Comparison of ENCODE assay signal across 1 cellular context in genomic region chr14:102922490-102923200, GRCh38.
A peak's percentile ranks its signal among the peaks of the same experiment; 100 is the strongest.
TF ChIP-seq lines count a peak whose summit lies in the region.

Gene AMN (plus strand): TSS chr14:102922663. CDS start chr14:102922689, 26 bp downstream.

TF ChIP-seq in HepG2, 621 proteins besides CTCF, POLR2A, EP300 and RAD21 (continued from another document and continues in another):
- TF ChIP-seq ZBTB40 (IDR thresholded peaks at IDR 0.05) (no peak), ZBTB40 (CRISPR knock-in tag; IDR thresholded peaks at IDR 0.05) (peak; percentile 45; the same call in 1 of the 2 replicates), BCL6 (CRISPR knock-in tag; IDR thresholded peaks at IDR 0.05) (peak; percentile 46), TCF7 (IDR thresholded peaks at IDR 0.05; ENCODE audit: low read depth) (no peak), POLR2G (IDR thresholded peaks at IDR 0.05; ENCODE audit: low read depth, low read length) (peak; percentile 91), GRHL1 (CRISPR knock-in tag; conservative IDR thresholded peaks at IDR 0.05) (no peak), NR0B2 (CRISPR knock-in tag; IDR thresholded peaks at IDR 0.05) (peak; percentile 76), RBFOX2 (IDR thresholded peaks at IDR 0.05; ENCODE audit: low read depth, low read length) (peak; percentile 97), ZNF784 (CRISPR knock-in tag; IDR thresholded peaks at IDR 0.05; ENCODE audit: borderline replicate concordance) (0 out of 2 replicates have a peak, but pooled peaks have one; percentile 32), CREM (IDR thresholded peaks at IDR 0.05) (no peak), CREM (CRISPR knock-in tag; IDR thresholded peaks at IDR 0.05) (no peak), HIC2 (CRISPR knock-in tag; IDR thresholded peaks at IDR 0.05; ENCODE audit: low read depth) (no peak), AFF4 (CRISPR knock-in tag; IDR thresholded peaks at IDR 0.05) (0 out of 2 replicates have a peak, but pooled peaks have one; percentile 55), AHDC1 (CRISPR knock-in tag; IDR thresholded peaks at IDR 0.05; ENCODE audit: borderline replicate concordance) (peak; percentile 64; the same call in 1 of the 2 replicates), SKI (IDR thresholded peaks at IDR 0.05; ENCODE audit: partially characterized antibody) (peak; percentile 41), ZKSCAN5 (CRISPR knock-in tag; IDR thresholded peaks at IDR 0.05) (no peak), ZBTB26 (CRISPR knock-in tag; IDR thresholded peaks at IDR 0.05; ENCODE audit: borderline replicate concordance) (peak; percentile 49; the same call in 1 of the 2 replicates), SAP130 (CRISPR knock-in tag; IDR thresholded peaks at IDR 0.05; ENCODE audit: low read depth) (peak; percentile 87), ZNF83 (CRISPR knock-in tag; IDR thresholded peaks at IDR 0.05; ENCODE audit: borderline replicate concordance) (no peak), RXRA (CRISPR knock-in tag; IDR thresholded peaks at IDR 0.05) (peak; percentile 86), WIZ (CRISPR knock-in tag; IDR thresholded peaks at IDR 0.05) (peak; percentile 54; the same call in 1 of the 2 replicates), FOSL2 (CRISPR knock-in tag; IDR thresholded peaks at IDR 0.05) (no peak), CC2D1A (CRISPR knock-in tag; IDR thresholded peaks at IDR 0.05) (no peak), SAFB2 (CRISPR knock-in tag; IDR thresholded peaks at IDR 0.05; ENCODE audit: borderline replicate concordance, low read depth) (no peak; the same call in 1 of the 2 replicates), ARNT (IDR thresholded peaks at IDR 0.05) (no peak), RARG (CRISPR knock-in tag; IDR thresholded peaks at IDR 0.05; ENCODE audit: low read depth) (no peak), ZNF598 (CRISPR knock-in tag; IDR thresholded peaks at IDR 0.05; ENCODE audit: borderline replicate concordance) (no peak), TEF (CRISPR knock-in tag; IDR thresholded peaks at IDR 0.05) (no peak)
